ENCODE assay signal across 9 cellular contexts in genomic region chr1:48061162-48062136, GRCh38.
A peak's percentile ranks its signal among the peaks of the same experiment; 100 is the strongest.
DNase-seq lines count a peak whose midpoint lies in the region; ATAC-seq and TF ChIP-seq lines count a peak whose summit lies in the region.
"Had no signal": no experiment of that assay in that cellular context is flagged by ENCODE, and none has a peak within 500 bp of the region (broad histone marks: within the 10 kb centered on the region; RNA-seq: fewer than 3 reads in every experiment).

No MANE protein-coding gene starts in this region.

- no peak for TF ChIP-seq POLR2A in IMR-90 (IDR thresholded peaks at IDR 0.05; ENCODE audit: low read depth, low read length)

- H3K27ac Mint-ChIP-seq in T-cell = no peak overlapping the region
- H3K27ac Mint-ChIP-seq: activated naive CD4-positive, alpha-beta T cell treated with anti-CD3 and anti-CD28 coated beads, Interleukin-2, amount 50 U/mL, for 72 hours had no signal

- no CpG with 5 or more reads among the region's 3 CpGs for WGBS in IMR-90 (ENCODE audit: extremely low coverage in 2 of 2, insufficient read length in 1 of 2), 2 experiments
- WGBS in lung, 2 donors = 44 to 45% methylated on average over 3 of the region's 3 CpGs

- H3K36me3 Mint-ChIP-seq in T-cell = no peaks in the 10 kb centered on the region
- H3K36me3 Mint-ChIP-seq: activated naive CD4-positive, alpha-beta T cell treated with anti-CD3 and anti-CD28 coated beads, Interleukin-2, amount 50 U/mL, for 72 hours had no signal

- H3K56ac ChIP-seq in IMR-90 (ENCODE audit: extremely low read depth, insufficient read depth, low read length) = no peak overlapping the region

- H3K4me2 ChIP-seq in DOHH2 (ENCODE audit: low read length) = no peak overlapping the region
- H3K4me2 ChIP-seq in IMR-90 (ENCODE audit: low read depth, low read length) = no peak overlapping the region

- H4K20me1 ChIP-seq in DOHH2 (ENCODE audit: control insufficient read depth, insufficient read depth, low read depth, low read length) = no peaks in the 10 kb centered on the region
- H4K20me1 ChIP-seq in IMR-90 (ENCODE audit: insufficient read depth, low read length) = no peaks in the 10 kb centered on the region

- H3K27ac ChIP-seq in DOHH2 (ENCODE audit: low read depth, low read length) = no peak overlapping the region
- no peak overlapping the region for H3K27ac ChIP-seq in IMR-90 (ENCODE audit: insufficient read depth, low read length)
- no peak overlapping the region for H3K27ac ChIP-seq in lung (ENCODE audit: low read depth in 1 of 2, low read length in 1 of 2)

- no peak overlapping the region for H2BK20ac ChIP-seq in IMR-90 (ENCODE audit: low read depth, low read length)

- no peak overlapping the region for H2BK5ac ChIP-seq in IMR-90 (ENCODE audit: low read depth, low read length, poor library complexity, severe bottlenecking)

- H4K91ac ChIP-seq in IMR-90 (ENCODE audit: insufficient read depth, low read depth, low read length) = no peak overlapping the region

- no peak overlapping the region for H2AFZ ChIP-seq in IMR-90 (replicated peaks; ENCODE audit: low read length, poor library complexity)

- TF ChIP-seq RAD21 in IMR-90 (IDR thresholded peaks at IDR 0.05; ENCODE audit: low read length) = peak; percentile 52

- intact Hi-C loops in IMR-90 (cut with micrococcal nuclease) = no loop called here

- ATAC-seq in IMR-90 (ENCODE audit: low read depth) (no peak), lung (ENCODE audit: insufficient read depth, low FRiP score) (no peak), GM19328 (IDR thresholded peaks at IDR 0.05; ENCODE audit: unreplicated experiment) (no peak), T-cell (replicated peaks in 1 of 4) (no peak)
- ATAC-seq: activated naive CD4-positive, alpha-beta T cell treated with anti-CD3 and anti-CD28 coated beads, Interleukin-2, amount 50 U/mL, for 72 hours had no signal

- H3K4me1 ChIP-seq in DOHH2 (ENCODE audit: control insufficient read depth, low read length) (0 out of 2 replicates have a peak, but pooled peaks cover 3% of the 10 kb centered on the region), IMR-90 (ENCODE audit: control insufficient read depth, insufficient read depth, low read length) (no peaks in the 10 kb centered on the region), lung (ENCODE audit: control insufficient read depth in 2 of 2, insufficient read depth in 2 of 2, low read length in 2 of 2) (no peaks in the 10 kb centered on the region)

- dilution Hi-C loops in IMR-90 (cut with HindIII; ENCODE audit: low sequenced_read_pairs, unreplicated experiment) = no loop called here

- H3K9me3 Mint-ChIP-seq in T-cell = no peaks in the 10 kb centered on the region
- H3K9me3 Mint-ChIP-seq: activated naive CD4-positive, alpha-beta T cell treated with anti-CD3 and anti-CD28 coated beads, Interleukin-2, amount 50 U/mL, for 72 hours had no signal

- POLR2A ChIA-PET in IMR-90 (lab: Charles Lee; ENCODE audit: unreplicated experiment) (no interaction called here), T-cell (lab: Charles Lee) (no interaction called here)

- no peak overlapping the region for H3K14ac ChIP-seq in IMR-90 (replicated peaks; ENCODE audit: low read depth, low read length)

- no peak overlapping the region for H3K4ac ChIP-seq in IMR-90 (ENCODE audit: low read depth, low read length)

- peak; percentile 73 for TF ChIP-seq CTCF in DOHH2 (IDR thresholded peaks at IDR 0.05; ENCODE audit: low read depth, low read length, poor library complexity, severe bottlenecking)
- TF ChIP-seq CTCF in GM20000 (IDR thresholded peaks at IDR 0.05; ENCODE audit: extremely low read depth, missing control alignments) = peak; percentile 39
- peak; percentile 52 for TF ChIP-seq CTCF in IMR-90 (conservative IDR thresholded peaks at IDR 0.05; ENCODE audit: low read depth, low read length)
- TF ChIP-seq CTCF in lung (IDR thresholded peaks at IDR 0.05; ENCODE audit: control extremely low read depth, extremely low read depth) = peak; percentile 37

- no peaks in the 10 kb centered on the region for H3K9me1 ChIP-seq in IMR-90 (ENCODE audit: insufficient read depth, low read length)

- in situ Hi-C loops in IMR-90 (cut with MboI; ENCODE audit: low sequenced_read_pairs) = no loop called here

- CTCF ChIA-PET in IMR-90 (lab: Yijun Ruan, JAX) = no interaction called here
- CTCF ChIA-PET in T-cell (lab: Charles Lee) = interaction anchor here in 1 of 2 donors (0.6 kb wide), 1 partner anchor 156 kb away, joined by 3 read pairs; no protein-coding TSS in a partner anchor

- no peaks in the 10 kb centered on the region for H3K79me2 ChIP-seq in DOHH2 (ENCODE audit: control insufficient read depth, low read length)

- H3K23ac ChIP-seq in IMR-90 (ENCODE audit: low read depth, low read length) = no peak overlapping the region

- H3K9me3 ChIP-seq in DOHH2 (ENCODE audit: control insufficient read depth, insufficient read depth, low read length) (no peaks in the 10 kb centered on the region), IMR-90 (ENCODE audit: control insufficient read depth, insufficient read depth, low read length) (no peaks in the 10 kb centered on the region), lung (ENCODE audit: control insufficient read depth in 2 of 2, insufficient read depth in 1 of 2, low read length in 1 of 2) (no peaks in the 10 kb centered on the region)

- H3K79me1 ChIP-seq in IMR-90 (ENCODE audit: low read depth in 1 of 2, low read length in 2 of 2) = no peaks in the 10 kb centered on the region

- H3K18ac ChIP-seq in IMR-90 (ENCODE audit: low read depth, low read length) = no peak overlapping the region

- H3K4me3 Mint-ChIP-seq in T-cell = no peak overlapping the region

- DNase-seq in GM20000 (ENCODE audit: low spot score) (peak; percentile 49), IMR-90 (peak; percentile 35), OCI-M1 (lab: John Stamatoyannopoulos, UW) (peak; percentile 72), dermis microvascular lymphatic vessel endothelial cell (ENCODE audit: low read depth in 2 of 2) (peak; percentile 14 to 54), lung (ENCODE audit: low spot score) (peak; percentile 51), T-cell (no peak)

- H3K27me3 ChIP-seq in DOHH2 (ENCODE audit: control insufficient read depth, low read length) (no peaks in the 10 kb centered on the region), IMR-90 (ENCODE audit: control insufficient read depth, insufficient read depth, low read length) (no peaks in the 10 kb centered on the region), lung (ENCODE audit: control insufficient read depth, insufficient read depth) (no peaks in the 10 kb centered on the region)

- H4K5ac ChIP-seq in IMR-90 (ENCODE audit: low read depth, low read length) = no peak overlapping the region

- H3K4me3 ChIP-seq in DOHH2 (ENCODE audit: low read length) (no peak overlapping the region), IMR-90 (ENCODE audit: insufficient read depth, low read depth, low read length) (no peak overlapping the region), lung (no peak overlapping the region)

- no peak overlapping the region for H3K9ac ChIP-seq in IMR-90 (ENCODE audit: low read depth, low read length)

- H4K8ac ChIP-seq in IMR-90 (ENCODE audit: low read depth in 2 of 2, low read length in 2 of 2) = no peak overlapping the region

- H2AK9ac ChIP-seq in IMR-90 (replicated peaks; ENCODE audit: low read depth, low read length, poor library complexity) = no peak overlapping the region

- H3K36me3 ChIP-seq in DOHH2 (ENCODE audit: control insufficient read depth, low read length) (no peaks in the 10 kb centered on the region), IMR-90 (ENCODE audit: control insufficient read depth, insufficient read depth, low read length) (no peaks in the 10 kb centered on the region), lung (ENCODE audit: control insufficient read depth in 2 of 2, insufficient read depth in 2 of 2, low read length in 2 of 2) (no peaks in the 10 kb centered on the region)

- H3K9me2 ChIP-seq in DOHH2 (replicated peaks; ENCODE audit: control insufficient read depth, low read length) = no peaks in the 10 kb centered on the region

- H3K4me1 Mint-ChIP-seq in T-cell = no peaks in the 10 kb centered on the region

- H3K27me3 Mint-ChIP-seq in T-cell = peaks cover 0 to 6% of the 10 kb centered on the region in 2 donors

- H3F3A ChIP-seq in DOHH2 (ENCODE audit: control insufficient read depth, insufficient read depth) = no peaks in the 10 kb centered on the region

- no peak overlapping the region for H2BK15ac ChIP-seq in IMR-90 (ENCODE audit: low read depth, low read length)

- H2BK120ac ChIP-seq in IMR-90 (ENCODE audit: low read depth, low read length) = no peak overlapping the region

- no peak overlapping the region for H2AK5ac ChIP-seq in IMR-90 (ENCODE audit: low read depth, low read length)

- BruUV-seq in IMR-90 (replicated peaks; lab: Mats Ljungman, UMichigan) = no TSS peak

TF ChIP-seq in IMR-90, 13 proteins besides CTCF, POLR2A, EP300 and RAD21:
- peak; percentile 32; the same call in 1 of the 2 replicates for TF ChIP-seq SMC3 (IDR thresholded peaks at IDR 0.05; ENCODE audit: low read depth, low read length)
- no peak for TF ChIP-seq MXI1 (IDR thresholded peaks at IDR 0.05; ENCODE audit: borderline replicate concordance, low read depth, low read length)

Comparison
In these comparisons a context has a peak if more than half of its experiments do, and no peak if none do; other contexts are left out.
1. DNase-seq: peak in GM20000 (single experiment), IMR-90 (single experiment), OCI-M1 (single experiment), dermis microvascular lymphatic vessel endothelial cell (2 of 2) and lung (single experiment); none in T-cell (0 of 34).
2. Peak in every context shown above with its lines, with median percentiles within 50 percentile points of each other: CTCF ChIP-seq.